ENCODE assay signal across 30 cellular contexts in genomic region chr15:39291036-39291435, GRCh38.
"Had no signal": no experiment of that assay in that cellular context is flagged by ENCODE, and none has a peak within 500 bp of the region (broad histone marks: within the 10 kb centered on the region; RNA-seq: fewer than 3 reads in every experiment).

No MANE protein-coding gene starts in this region.

- ATAC-seq: activated CD8-positive, alpha-beta T cell treated with anti-CD3 and anti-CD28 coated beads for 36 hours; activated naive CD4-positive, alpha-beta T cell treated with anti-CD3 and anti-CD28 coated beads, Interleukin-2, amount 50 U/mL, for 72 hours; activated T-cell treated with anti-CD3 and anti-CD28 coated beads, Interleukin-2, amount 50 U/mL, for 4 hours; activated T-cell treated with anti-CD3 and anti-CD28 coated beads, Interleukin-2, amount 50 U/mL, for 72 hours; activated T-helper 17 cell treated with anti-CD3 and anti-CD28 coated beads, Interleukin-2, amount 50 U/mL, for 72 hours had no signal

- H3K27me3 ChIP-seq: adrenal gland, ascending aorta, cardiac muscle cell had no signal

- H3K4me1 ChIP-seq: adrenal gland, ascending aorta had no signal

- H3K9me3 ChIP-seq: adrenal gland had no signal

- H3K4me3 ChIP-seq: adrenal gland, ascending aorta, cardiac muscle cell had no signal

- H3K27ac ChIP-seq: adrenal gland, ascending aorta, cardiac muscle cell, VCaP had no signal

- DNase-seq: activated B cell treated with CpG ODN at 0.5 μM for 24 hours; activated CD4-positive, alpha-beta memory T cell treated with anti-CD3 and anti-CD28 coated beads for 36 hours; activated CD4-positive, alpha-beta T cell treated with anti-CD3 and anti-CD28 coated beads for 4 hours; activated CD4-positive, alpha-beta T cell treated with anti-CD3 and anti-CD28 coated beads, Interleukin-2, amount 10 ng/mL, durations not matched to agents 24 days and 14 days; activated CD4-positive, alpha-beta T cell treated with anti-CD3 and anti-CD28 coated beads, Interleukin-2, amount 50 U/mL, for 1 hour; activated CD4-positive, alpha-beta T cell treated with anti-CD3 and anti-CD28 coated beads, Interleukin-2, amount 50 U/mL, for 4 hours; activated CD4-positive, CD25-positive, alpha-beta regulatory T cell treated with anti-CD3 and anti-CD28 coated beads, Interleukin-2, amount 50 U/mL, for 72 hours; activated CD8-positive, alpha-beta memory T cell treated with anti-CD3 and anti-CD28 coated beads, Interleukin-2, amount 50 U/mL, for 4 hours; activated CD8-positive, alpha-beta T cell treated with anti-CD3 and anti-CD28 coated beads for 36 hours; activated effector memory CD4-positive, alpha-beta T cell treated with anti-CD3 and anti-CD28 coated beads, Interleukin-2, amount 50 U/mL, for 16 hours; activated gamma-delta T cell treated with Interleukin-2 at 50 U/mL for 16 hours; activated naive CD4-positive, alpha-beta T cell; activated naive CD4-positive, alpha-beta T cell treated with anti-CD3 and anti-CD28 coated beads for 36 hours; activated naive CD4-positive, alpha-beta T cell treated with anti-CD3 and anti-CD28 coated beads, Interleukin-2, amount 50 U/mL, for 16 hours; activated naive CD8-positive, alpha-beta T cell treated with anti-CD3 and anti-CD28 coated beads for 36 hours; activated T-cell treated with anti-CD3 and anti-CD28 coated beads for 4 hours; activated T-cell treated with anti-CD3 and anti-CD28 coated beads, Interleukin-2, amount 50 U/mL, for 1 hour; activated T-cell treated with anti-CD3 and anti-CD28 coated beads, Interleukin-2, amount 50 U/mL, for 4 hours; activated T-cell treated with anti-CD3 and anti-CD28 coated beads, Interleukin-2, amount 50 U/mL, for 72 hours; adrenal gland; amniotic stem cell; caudate nucleus; T-helper 1 cell; T-helper 2 cell; T-helper 9 cell had no signal

- H3K36me3 ChIP-seq: adrenal gland, ascending aorta, cardiac muscle cell had no signal
